ENCODE assay signal across 1 cellular context in genomic region chr22:30356392-30357230, GRCh38.
TF ChIP-seq lines count a peak whose summit lies in the region.

Gene CCDC157 (plus strand): TSS chr22:30357007. CDS start chr22:30366001, 8,994 bp downstream.
Gene SF3A1 (minus strand): TSS chr22:30356894. CDS start chr22:30356792, 102 bp downstream.

TF ChIP-seq in K562, 482 proteins besides CTCF, POLR2A, EP300 and RAD21 (continued from another document):
- TF ChIP-seq ZNF740 (CRISPR knock-in tag; IDR thresholded peaks at IDR 0.05) (peak; percentile 53; the same call in 1 of the 2 replicates), ZNF740 (tag; IDR thresholded peaks at IDR 0.05) (no peak), U2AF1 (optimal IDR thresholded peaks at IDR 0.05; ENCODE audit: low read depth, low read length) (peak; percentile 15), SIX5 (IDR thresholded peaks at IDR 0.05; ENCODE audit: borderline replicate concordance in 1 of 2, insufficient read depth in 1 of 2, low read depth in 1 of 2, low read length in 2 of 2) (peak; percentile 53; a peak in 3 of 4 replicates), NBN (IDR thresholded peaks at IDR 0.05; ENCODE audit: low read depth) (no peak), DPF2 (IDR thresholded peaks at IDR 0.05) (no peak), AFF1 (IDR thresholded peaks at IDR 0.05; ENCODE audit: low read depth in 1 of 2, partially characterized antibody in 2 of 2) (no peak), EP400 (IDR thresholded peaks at IDR 0.05) (peak; percentile 91), ZHX1 (conservative IDR thresholded peaks at IDR 0.05; ENCODE audit: low read length) (no peak), RBFOX2 (IDR thresholded peaks at IDR 0.05; ENCODE audit: low read depth, low read length) (peak; percentile 96), E2F6 (IDR thresholded peaks at IDR 0.05; ENCODE audit: borderline replicate concordance in 1 of 2, extremely low read depth in 1 of 2, insufficient read depth in 1 of 2, insufficient read length in 1 of 2, low read depth in 1 of 2, low read length in 1 of 2, poor library complexity in 1 of 2, severe bottlenecking in 1 of 2) (peak in 1 of 2 experiments; percentile 21), VEZF1 (CRISPR knock-in tag; IDR thresholded peaks at IDR 0.05) (peak; percentile 96), NELFE (IDR thresholded peaks at IDR 0.05; ENCODE audit: insufficient read depth, insufficient read length) (no peak), PCBP1 (IDR thresholded peaks at IDR 0.05; ENCODE audit: low read depth, low read length, poor library complexity, severe bottlenecking) (peak; percentile 79), ETV5 (CRISPR knock-in tag; IDR thresholded peaks at IDR 0.05; ENCODE audit: low read depth) (peak; percentile 39; the same call in 1 of the 2 replicates), MTA3 (IDR thresholded peaks at IDR 0.05; ENCODE audit: borderline replicate concordance) (peak; percentile 30; the same call in 1 of the 2 replicates), GMEB1 (CRISPR knock-in tag; IDR thresholded peaks at IDR 0.05) (peak; percentile 74), ZNF165 (CRISPR knock-in tag; IDR thresholded peaks at IDR 0.05; ENCODE audit: borderline replicate concordance) (no peak), TAL1 (IDR thresholded peaks at IDR 0.05) (no peak), ZNF395 (CRISPR knock-in tag; IDR thresholded peaks at IDR 0.05) (0 out of 2 replicates have a peak, but pooled peaks have one; percentile 7), HINFP (tag; conservative IDR thresholded peaks at IDR 0.05; ENCODE audit: low read depth) (peak; percentile 86), C11orf30 (IDR thresholded peaks at IDR 0.05; ENCODE audit: low read depth) (peak; percentile 76)
TF ChIP-seq in K562: peak in this region for 92.
